In genomic region chr22:37147186-37147990, GRCh38 we compare ENCODE assay signal across 1 cellular context.
TF ChIP-seq lines count a peak whose summit lies in the region.

No MANE protein-coding gene starts in this region.

TF ChIP-seq in GM12878, 131 proteins besides CTCF, POLR2A, EP300 and RAD21:
- 0 out of 2 replicates have a peak, but pooled peaks have one; percentile 6 for TF ChIP-seq POLR2AphosphoS5 (IDR thresholded peaks at IDR 0.05; ENCODE audit: low read length)
- TF ChIP-seq PAX5 (IDR thresholded peaks at IDR 0.05; ENCODE audit: borderline replicate concordance, low read depth, low read length): no peak
